16 cellular contexts compared by ENCODE assay signal in the genomic region with DNA sequence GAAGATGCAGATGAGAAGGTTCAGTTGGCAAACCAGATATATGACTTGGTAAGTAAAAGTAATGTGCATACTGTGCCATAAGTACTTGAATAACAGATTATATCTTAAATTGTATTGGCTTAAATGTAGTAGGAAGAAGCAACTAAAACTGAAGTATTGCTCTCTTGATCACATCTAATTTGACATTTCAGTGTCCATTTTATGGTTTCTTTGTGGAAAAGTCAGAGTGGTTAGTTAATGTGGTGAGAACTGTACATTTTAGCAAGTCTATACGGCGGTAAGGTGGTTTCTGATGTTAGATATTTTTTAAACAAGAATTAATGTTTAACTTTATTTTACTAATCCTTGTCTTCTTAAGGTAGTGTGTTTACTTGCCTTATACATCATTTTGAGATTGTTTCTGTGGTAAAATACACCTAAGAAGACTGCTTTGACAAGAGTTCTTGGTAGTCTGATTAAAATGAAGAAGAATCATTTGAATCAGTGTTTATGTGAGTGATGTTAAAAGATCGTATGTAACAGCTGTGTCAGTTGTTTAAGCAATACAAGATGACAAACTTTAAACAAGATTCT. TPM values are rescaled to one million over a fixed set of nuclear protein-coding genes. Genes with fewer than 3 reads are reported as not detected.
DNase-seq lines count a peak whose midpoint lies in the region; ATAC-seq and TF ChIP-seq lines count a peak whose summit lies in the region.
"Had no signal": no experiment of that assay in that cellular context is flagged by ENCODE, and none has a peak within 500 bp of the region (broad histone marks: within the 10 kb centered on the region; RNA-seq: fewer than 3 reads in every experiment).

No MANE protein-coding gene starts in this region.

- H3K4me3 Mint-ChIP-seq in activated naive CD4-positive, alpha-beta T cell treated with anti-CD3 and anti-CD28 coated beads, Interleukin-2, amount 50 U/mL, for 24 hours: no peak overlapping the region

- H3K27ac ChIP-seq in ovary: no peak overlapping the region
- H3K27ac ChIP-seq: ascending aorta, colonic mucosa, pancreas, RWPE1, vagina had no signal

- H3K27me3 Mint-ChIP-seq in activated naive CD4-positive, alpha-beta T cell treated with anti-CD3 and anti-CD28 coated beads, Interleukin-2, amount 50 U/mL, for 24 hours: no peaks in the 10 kb centered on the region

- peak; percentile 34 for ATAC-seq in HG02623 (IDR thresholded peaks at IDR 0.05; ENCODE audit: unreplicated experiment)
- peak; percentile 30 for ATAC-seq in HG03432 (IDR thresholded peaks at IDR 0.05; ENCODE audit: unreplicated experiment)
- no peak for ATAC-seq in GM18502 (IDR thresholded peaks at IDR 0.05; ENCODE audit: poor library complexity, unreplicated experiment)
- ATAC-seq: left colon, pancreas had no signal

- H3K4me1 Mint-ChIP-seq in activated naive CD4-positive, alpha-beta T cell treated with anti-CD3 and anti-CD28 coated beads, Interleukin-2, amount 50 U/mL, for 24 hours: peaks cover 32% of the 10 kb centered on the region

- no peak for TF ChIP-seq EP300 in ovary (IDR thresholded peaks at IDR 0.05)

- H3K36me3 ChIP-seq in ovary: no peaks in the 10 kb centered on the region

- intact Hi-C loops in ovary (cut with DNase I): no loop called here

- no peak overlapping the region for H3K4me3 ChIP-seq in ovary
- H3K4me3 ChIP-seq: ascending aorta, colonic mucosa, pancreas, vagina had no signal

- peak overlapping the region; percentile 74 for H3K27ac Mint-ChIP-seq in activated naive CD4-positive, alpha-beta T cell treated with anti-CD3 and anti-CD28 coated beads, Interleukin-2, amount 50 U/mL, for 24 hours

- WGBS in ovary, 3 donors: 84 to 86% (median 85%) methylated on average over 3 of the region's 3 CpGs

- peaks cover 13% of the 10 kb centered on the region for H3K36me3 Mint-ChIP-seq in activated naive CD4-positive, alpha-beta T cell treated with anti-CD3 and anti-CD28 coated beads, Interleukin-2, amount 50 U/mL, for 24 hours

- H3K9me3 Mint-ChIP-seq in activated naive CD4-positive, alpha-beta T cell treated with anti-CD3 and anti-CD28 coated beads, Interleukin-2, amount 50 U/mL, for 24 hours: no peaks in the 10 kb centered on the region

- no peaks in the 10 kb centered on the region for H3K9me3 ChIP-seq in ovary
- H3K9me3 ChIP-seq: ascending aorta, colonic mucosa, pancreas, vagina had no signal

- no peaks in the 10 kb centered on the region for H3K27me3 ChIP-seq in ovary
- H3K27me3 ChIP-seq: ascending aorta, colonic mucosa, pancreas, vagina had no signal

- TF ChIP-seq POLR2A in ovary (IDR thresholded peaks at IDR 0.05): no peak

- no peak for DNase-seq in activated naive CD4-positive, alpha-beta T cell treated with Interleukin-2 at 50 U/mL for 16 hours
- DNase-seq in HT-29 (ENCODE audit: low spot score): no peak
- DNase-seq in ovary: no peak
- no peak for DNase-seq in GOT3 (lab: John Stamatoyannopoulos, UW)
- DNase-seq: colonic mucosa, hippocampal formation, left colon, pancreas, small intestine had no signal

- TF ChIP-seq CTCF in ovary (IDR thresholded peaks at IDR 0.05): no peak

- no peaks in the 10 kb centered on the region for H3K4me1 ChIP-seq in ovary (ENCODE audit: insufficient read depth)
- H3K4me1 ChIP-seq: colonic mucosa had no signal

RNA-seq across cellular contexts. Expression of gene ING3, which starts 5.1 kb away (rescaled TPM):
- 6.7 and 8.3 TPM in 2 replicates for total RNA-seq in HT-29 (2014; rRNA removed; shearing (Covaris generic))
- total RNA-seq in ovary: 10 to 100 TPM; 10.1 to 19.1 (median 17.0) TPM
- polyA plus RNA-seq in ovary: 10 to 100 TPM; 14.8 to 19.5 TPM

RNA-seq across cellular contexts. Expression of gene CPED1, which starts 32.8 kb away (rescaled TPM):
- not detected in 2 replicates for total RNA-seq in HT-29 (2014; rRNA removed; shearing (Covaris generic))
- total RNA-seq in ovary: 100 to 1,000 TPM in 4 of 7 donors, 10 to 100 TPM in 3; 62.7 to 127 (median 102) TPM
- polyA plus RNA-seq in ovary: 10 to 100 TPM; 42.1 to 54.1 TPM

Comparison
In these comparisons a context has a peak if more than half of its experiments do, and no peak if none do; other contexts are left out.
1. RNA of gene CPED1, which starts 32.8 kb away (total RNA-seq): 62.7 to 127 TPM in ovary; not detected in HT-29; every median in the first group is over 10 times any median in the second.